Comparison of ENCODE assay signal across 8 cellular contexts in genomic region chr1:58968360-58968952, GRCh38.
DNase-seq lines count a peak whose midpoint lies in the region; ATAC-seq, FAIRE-seq and TF ChIP-seq lines count a peak whose summit lies in the region.

No MANE protein-coding gene starts in this region.

- H3K9me3 Mint-ChIP-seq in naive thymus-derived CD4-positive, alpha-beta T cell: peaks cover 0 to 2% (median 0%) of the 10 kb centered on the region in 11 donors
- H3K9me3 Mint-ChIP-seq in endothelial cell (ENCODE audit: unreplicated experiment): no peaks in the 10 kb centered on the region

- no peaks in the 10 kb centered on the region for H3K36me3 ChIP-seq in SJCRH30
- no peaks in the 10 kb centered on the region for H3K36me3 ChIP-seq in H1 (ENCODE audit: control insufficient read depth in 2 of 4, insufficient read depth in 4 of 4, low read length in 3 of 4)
- no peaks in the 10 kb centered on the region for H3K36me3 ChIP-seq in naive thymus-derived CD4-positive, alpha-beta T cell (ENCODE audit: control insufficient read depth in 2 of 3, insufficient read depth in 3 of 3, low read length in 3 of 3)

- TF ChIP-seq POLR2A in H1 (IDR thresholded peaks at IDR 0.05; ENCODE audit: control extremely low read depth in 1 of 2, low read depth in 2 of 2, low read length in 2 of 2): no peak

- no peak overlapping the region for H2BK15ac ChIP-seq in H1 (ENCODE audit: low read length)

- no peak overlapping the region for H3K18ac ChIP-seq in H1 (ENCODE audit: extremely low read depth, low read length)

- H2AFZ ChIP-seq in H1 (ENCODE audit: low read length): peak overlapping the region; percentile 51; the same call in 1 of the 2 replicates

- H2AK5ac ChIP-seq in H1 (ENCODE audit: low read depth, low read length): no peak overlapping the region

- ATAC-seq in HG02981 (IDR thresholded peaks at IDR 0.05; ENCODE audit: unreplicated experiment): peak; percentile 82
- ATAC-seq in naive thymus-derived CD4-positive, alpha-beta T cell: peak; percentile 66

- no peaks in the 10 kb centered on the region for H3K79me1 ChIP-seq in H1 (ENCODE audit: low read depth, low read length)

- CTCF ChIA-PET in H1 (lab: Charles Lee; ENCODE audit: partially characterized antibody): interaction anchor here (1.4 kb wide), 1 partner anchor 18 kb away, joined by 3 read pairs; no protein-coding TSS in a partner anchor
- CTCF ChIA-PET in naive thymus-derived CD4-positive, alpha-beta T cell (lab: Charles Lee): interaction anchor here (0.6 to 1.0 kb wide), 2 partner anchors 10 to 26 kb away, joined by 3 to 4 read pairs; no protein-coding TSS in a partner anchor

- H4K20me1 ChIP-seq in H1 (replicated peaks in 1 of 2; ENCODE audit: control insufficient read depth in 1 of 2, insufficient read depth in 2 of 2, low read length in 2 of 2): no peaks in the 10 kb centered on the region

- no peak for TF ChIP-seq RAD21 in H1 (IDR thresholded peaks at IDR 0.05 in 1 of 2, conservative IDR thresholded peaks at IDR 0.05 in 1 of 2; ENCODE audit: low read depth in 2 of 2, low read length in 2 of 2)

- peak; percentile 3 for DNase-seq in stimulated activated CD4-positive, alpha-beta T cell treated with anti-CD3 and anti-CD28 coated beads, Interleukin-4, amount 100 ng/mL, for 1 hour
- no peak for DNase-seq in stimulated activated CD4-positive, alpha-beta T cell treated with anti-CD3 and anti-CD28 coated beads, Interleukin-2, amount 100 ng/mL, for 24 hours
- peak; percentile 37 to 64 for DNase-seq in SJCRH30
- no peak for DNase-seq in H1 (ENCODE audit: low read depth in 1 of 2, low spot score in 2 of 2)
- DNase-seq in naive thymus-derived CD4-positive, alpha-beta T cell: peak in 6 of 9 donors; percentile 34 to 66 (median 56)
- DNase-seq in endothelial cell (ENCODE audit: low spot score): no peak
- DNase-seq in NCI-H1694 treated with DMSO at 0.1 percent for 48 hours (lab: John Stamatoyannopoulos, UW): no peak

- no peak overlapping the region for H4K8ac ChIP-seq in H1 (ENCODE audit: extremely low read depth, insufficient read depth, low read length)

- no peaks in the 10 kb centered on the region for H3K79me2 ChIP-seq in H1 (ENCODE audit: control insufficient read depth in 1 of 2, insufficient read depth in 2 of 2, low read length in 2 of 2)

- WGBS in H1 (ENCODE audit: extremely low coverage in 1 of 2, insufficient coverage in 1 of 2, insufficient read length in 1 of 2, insufficient replicate concordance in 2 of 2, low coverage in 1 of 2, low lambda C conversion rate in 2 of 2, missing lambda C conversion rate in 1 of 2), 2 experiments: 72% methylated on average over 4 of the region's 4 CpGs; no CpG with 5 or more reads in 1 of the 2 experiments

- H3K9me3 ChIP-seq in SJCRH30 (replicated peaks) (peaks cover under 1% of the 10 kb centered on the region), H1 (ENCODE audit: insufficient read depth in 2 of 2, low read depth in 1 of 2, low read length in 1 of 2) (no peaks in the 10 kb centered on the region)
- H3K9me3 ChIP-seq in naive thymus-derived CD4-positive, alpha-beta T cell (ENCODE audit: control insufficient read depth in 2 of 3, low read length in 3 of 3): no peaks in the 10 kb centered on the region

- no peak for FAIRE-seq in H1 (lab: Jason Lieb, UNC)

- no peaks in the 10 kb centered on the region for H3K23me2 ChIP-seq in H1 (ENCODE audit: low read depth, low read length)

- H3K4me1 Mint-ChIP-seq in naive thymus-derived CD4-positive, alpha-beta T cell: peaks cover 13 to 73% (median 41%) of the 10 kb centered on the region in 7 donors
- peaks cover 4% of the 10 kb centered on the region for H3K4me1 Mint-ChIP-seq in endothelial cell (ENCODE audit: unreplicated experiment)

- peaks cover 0 to 20% (median 0%) of the 10 kb centered on the region in 5 donors for H3K36me3 Mint-ChIP-seq in naive thymus-derived CD4-positive, alpha-beta T cell
- H3K36me3 Mint-ChIP-seq in endothelial cell (ENCODE audit: low read depth, unreplicated experiment): no peaks in the 10 kb centered on the region

- H3K27ac Mint-ChIP-seq in naive thymus-derived CD4-positive, alpha-beta T cell: peak overlapping the region; percentile 91 to 100 (median 96)
- H3K27ac Mint-ChIP-seq in endothelial cell (ENCODE audit: unreplicated experiment): no peak overlapping the region

- peak overlapping the region; percentile 25 for H3K27ac ChIP-seq in SJCRH30
- H3K27ac ChIP-seq in H1 (ENCODE audit: low read depth, low read length): no peak overlapping the region
- peak overlapping the region; percentile 72 for H3K27ac ChIP-seq in naive thymus-derived CD4-positive, alpha-beta T cell (ENCODE audit: low read depth, low read length)

- no peak overlapping the region for H3K14ac ChIP-seq in H1 (ENCODE audit: insufficient read length)

- no peak overlapping the region for H4K91ac ChIP-seq in H1 (replicated peaks; ENCODE audit: insufficient read length, low read length)

- TF ChIP-seq CTCF in H1 (IDR thresholded peaks at IDR 0.05; ENCODE audit: control extremely low read depth in 1 of 3, insufficient read depth in 1 of 3, low read depth in 1 of 3, low read length in 3 of 3): no peak
- TF ChIP-seq CTCF in endothelial cell (IDR thresholded peaks at IDR 0.05; ENCODE audit: unreplicated experiment): no peak

- H3K4me3 ChIP-seq in SJCRH30: no peak overlapping the region
- no peak overlapping the region for H3K4me3 ChIP-seq in H1 (ENCODE audit: extremely low read depth in 1 of 4, insufficient read depth in 2 of 4, low read depth in 3 of 4, low read length in 4 of 4)
- H3K4me3 ChIP-seq in naive thymus-derived CD4-positive, alpha-beta T cell (ENCODE audit: low read length): no peak overlapping the region

- H2BK120ac ChIP-seq in H1 (replicated peaks; ENCODE audit: low read depth, low read length): no peak overlapping the region

- POLR2A ChIA-PET in H1 (lab: Charles Lee; ENCODE audit: partially characterized antibody): no interaction called here
- POLR2A ChIA-PET in naive thymus-derived CD4-positive, alpha-beta T cell (lab: Charles Lee): interaction anchor here (0.6 to 1.4 kb wide), 2 partner anchors 27 to 812 kb away, joined by 6 to 7 read pairs; no protein-coding TSS in a partner anchor

- H3K27me3 ChIP-seq in SJCRH30 (no peaks in the 10 kb centered on the region), H1 (replicated peaks in 1 of 4; ENCODE audit: control insufficient read depth in 3 of 4, extremely low read depth in 1 of 4, insufficient read depth in 3 of 4, low read length in 3 of 4) (no peaks in the 10 kb centered on the region)
- no peaks in the 10 kb centered on the region for H3K27me3 ChIP-seq in naive thymus-derived CD4-positive, alpha-beta T cell (ENCODE audit: control insufficient read depth in 2 of 2, insufficient read depth in 2 of 2, low read length in 2 of 2)

- no peak overlapping the region for H2BK5ac ChIP-seq in H1 (ENCODE audit: low read depth, low read length)

- no peaks in the 10 kb centered on the region for H3K27me3 Mint-ChIP-seq in naive thymus-derived CD4-positive, alpha-beta T cell
- peaks cover 2% of the 10 kb centered on the region for H3K27me3 Mint-ChIP-seq in endothelial cell (ENCODE audit: unreplicated experiment)

- H3K4me3 Mint-ChIP-seq in naive thymus-derived CD4-positive, alpha-beta T cell: peak overlapping the region; percentile 55 to 84 (median 70)
- H3K4me3 Mint-ChIP-seq in endothelial cell (ENCODE audit: unreplicated experiment): no peak overlapping the region

- H3K23ac ChIP-seq in H1 (ENCODE audit: insufficient read length): no peak overlapping the region

- TF ChIP-seq EP300 in H1 (IDR thresholded peaks at IDR 0.05; ENCODE audit: borderline replicate concordance in 1 of 2, low read depth in 2 of 2, low read length in 2 of 2): no peak

- H3K4me1 ChIP-seq in SJCRH30 (peaks cover 8% of the 10 kb centered on the region), H1 (replicated peaks in 1 of 4; ENCODE audit: control insufficient read depth in 3 of 4, insufficient read depth in 4 of 4, low read length in 3 of 4) (no peaks in the 10 kb centered on the region)
- H3K4me1 ChIP-seq in naive thymus-derived CD4-positive, alpha-beta T cell (ENCODE audit: control insufficient read depth in 2 of 2, insufficient read depth in 2 of 2, low read length in 2 of 2): peaks cover 16 to 28% of the 10 kb centered on the region in 2 donors

- intact Hi-C loops in naive thymus-derived CD4-positive, alpha-beta T cell (cut with micrococcal nuclease): loop anchor here (1.0 to 5.0 kb wide), 9 partner anchors 18 to 184 kb away; partner anchors contain the start of gene JUN (in 2 of the 2)

- no peak overlapping the region for H3K56ac ChIP-seq in H1 (replicated peaks; ENCODE audit: insufficient read length, low read depth, low read length)

- no peak overlapping the region for H2BK12ac ChIP-seq in H1 (ENCODE audit: low read depth, low read length)

- H2BK20ac ChIP-seq in H1 (ENCODE audit: low read length): no peak overlapping the region

- no peak overlapping the region for H3K4me2 ChIP-seq in H1 (ENCODE audit: insufficient read depth in 1 of 2, low read depth in 2 of 2, low read length in 2 of 2)

- H3K4ac ChIP-seq in H1 (replicated peaks; ENCODE audit: insufficient read length, low read depth, low read length): no peak overlapping the region

- H4K5ac ChIP-seq in H1 (ENCODE audit: insufficient read length, low read depth, low read length): no peak overlapping the region

- H3K9ac ChIP-seq in H1 (replicated peaks in 1 of 4; ENCODE audit: extremely low read depth in 1 of 4, low read depth in 3 of 4, low read length in 3 of 4): no peak overlapping the region

TF ChIP-seq in H1, 55 proteins besides CTCF, POLR2A, EP300 and RAD21 (continues in another document):
- no peak for TF ChIP-seq RNF2 (IDR thresholded peaks at IDR 0.05; ENCODE audit: borderline replicate concordance, low read depth, low read length, missing control alignments, poor library complexity, severe bottlenecking)
- TF ChIP-seq, protein P1, sequence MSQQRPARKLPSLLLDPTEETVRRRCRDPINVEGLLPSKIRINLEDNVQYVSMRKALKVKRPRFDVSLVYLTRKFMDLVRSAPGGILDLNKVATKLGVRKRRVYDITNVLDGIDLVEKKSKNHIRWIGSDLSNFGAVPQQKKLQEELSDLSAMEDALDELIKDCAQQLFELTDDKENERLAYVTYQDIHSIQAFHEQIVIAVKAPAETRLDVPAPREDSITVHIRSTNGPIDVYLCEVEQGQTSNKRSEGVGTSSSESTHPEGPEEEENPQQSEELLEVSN (IDR thresholded peaks at IDR 0.05): no peak

Comparison
In these comparisons a context has a peak if more than half of its experiments do, and no peak if none do; other contexts are left out.
1. DNase-seq: peak in stimulated activated CD4-positive, alpha-beta T cell treated with anti-CD3 and anti-CD28 coated beads, Interleukin-4, amount 100 ng/mL, for 1 hour (single experiment), SJCRH30 (2 of 2) and naive thymus-derived CD4-positive, alpha-beta T cell (6 of 9); none in stimulated activated CD4-positive, alpha-beta T cell treated with anti-CD3 and anti-CD28 coated beads, Interleukin-2, amount 100 ng/mL, for 24 hours (0 of 2), H1 (0 of 2), endothelial cell (single experiment) and NCI-H1694 treated with DMSO at 0.1 percent for 48 hours (single experiment).